8 cellular contexts compared by ENCODE assay signal in the genomic region with DNA sequence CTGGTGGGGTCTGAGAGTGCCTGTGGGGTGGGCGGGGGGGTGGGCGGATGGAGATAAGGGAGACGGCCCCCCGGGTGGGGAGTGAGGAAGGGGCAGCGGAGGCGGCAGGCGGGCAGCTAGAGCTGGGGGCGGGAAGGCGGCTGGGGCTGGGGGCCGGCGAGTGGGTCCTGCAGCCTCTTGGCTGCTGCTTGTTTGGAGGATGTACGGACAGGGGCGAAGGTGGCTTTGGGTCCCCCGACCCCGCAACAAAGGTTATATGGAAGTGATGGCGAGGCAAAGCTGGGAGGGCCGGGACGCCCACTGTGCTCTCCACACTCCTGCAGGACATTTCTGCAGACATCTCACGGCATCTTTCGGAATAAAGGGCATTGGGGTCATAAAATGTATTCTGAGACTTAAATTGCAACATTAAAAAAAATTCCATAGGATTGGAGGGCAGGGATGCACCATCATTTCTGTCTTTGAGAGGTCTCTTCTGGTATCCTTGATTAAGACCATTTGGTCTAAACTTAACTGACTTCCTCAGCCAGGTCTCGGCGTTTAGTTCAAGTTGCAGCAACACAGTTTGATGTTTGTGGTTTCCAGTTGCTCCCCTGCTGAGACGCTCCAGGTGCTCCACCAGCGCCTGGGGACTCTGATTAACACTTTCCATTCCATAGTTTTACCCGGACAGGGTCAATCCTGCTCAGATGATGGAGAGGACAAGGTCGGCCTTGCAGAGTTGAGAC.
DNase-seq lines count a peak whose midpoint lies in the region; ATAC-seq and TF ChIP-seq lines count a peak whose summit lies in the region.

No MANE protein-coding gene starts in this region.

- no peaks in the 10 kb centered on the region for H3K9me3 ChIP-seq in BLaER1
- H3K9me3 ChIP-seq in HAP-1 = no peaks in the 10 kb centered on the region
- H3K9me3 ChIP-seq in PC-9 (ENCODE audit: insufficient read depth, low read depth) = no peaks in the 10 kb centered on the region
- no peaks in the 10 kb centered on the region for H3K9me3 ChIP-seq in suprapubic skin

- no peak for TF ChIP-seq EP300 in suprapubic skin (IDR thresholded peaks at IDR 0.05)

- in situ Hi-C loops in HAP-1 (cut with MboI; ENCODE audit: low sequenced_read_pairs) = loop anchor here (5.0 kb wide), 1 partner anchor 100 kb away; a partner anchor contains a TSS

- TF ChIP-seq CTCF in PC-9 (conservative IDR thresholded peaks at IDR 0.05) = no peak
- no peak for TF ChIP-seq CTCF in lower leg skin (IDR thresholded peaks at IDR 0.05)
- no peak for TF ChIP-seq CTCF in suprapubic skin (IDR thresholded peaks at IDR 0.05)

- H3K4me2 ChIP-seq in BLaER1 (peak overlapping the region; percentile 84), PC-9 (peak overlapping the region; percentile 80)

- H3F3A ChIP-seq in PC-9 (ENCODE audit: insufficient read depth, low read depth) = peaks cover 18% of the 10 kb centered on the region

- H3K79me2 ChIP-seq in PC-9 (ENCODE audit: low read depth) = no peaks in the 10 kb centered on the region

- BruUV-seq in PC-9 (replicated peaks; lab: Mats Ljungman, UMichigan) = no TSS peak

- no peak for ATAC-seq in GM18519 (IDR thresholded peaks at IDR 0.05; ENCODE audit: low FRiP score, unreplicated experiment)

- peak overlapping the region; percentile 65 for H3K9ac ChIP-seq in BLaER1

- H3K36me3 ChIP-seq in BLaER1 (no peaks in the 10 kb centered on the region), HAP-1 (replicated peaks) (no peaks in the 10 kb centered on the region), PC-9 (ENCODE audit: low read depth) (no peaks in the 10 kb centered on the region), suprapubic skin (no peaks in the 10 kb centered on the region)

- H2AFZ ChIP-seq in PC-9 = 0 out of 2 replicates have a peak overlapping the region, but pooled peaks have one; percentile 46

- no peaks in the 10 kb centered on the region for H3K27me3 ChIP-seq in BLaER1
- no peaks in the 10 kb centered on the region for H3K27me3 ChIP-seq in HAP-1 (ENCODE audit: low read depth)
- no peaks in the 10 kb centered on the region for H3K27me3 ChIP-seq in PC-9 (ENCODE audit: insufficient read depth, low read depth)
- H3K27me3 ChIP-seq in suprapubic skin = no peaks in the 10 kb centered on the region

- H4K20me1 ChIP-seq in BLaER1 = no peaks in the 10 kb centered on the region
- no peaks in the 10 kb centered on the region for H4K20me1 ChIP-seq in PC-9 (ENCODE audit: insufficient read depth)

- DNase-seq in HAP-1 (ENCODE audit: low spot score in 2 of 2) (peak; percentile 20 to 43), PC-9 (peak; percentile 31 to 74), lower leg skin (ENCODE audit: low spot score in 2 of 2) (peak; percentile 19 to 87), suprapubic skin (ENCODE audit: low spot score in 2 of 2) (peak in 1 of 2 donors; percentile 71), mucosa of gallbladder (ENCODE audit: low spot score) (no peak)

- intact Hi-C loops in PC-9 (cut with micrococcal nuclease; ENCODE audit: unreplicated experiment) = loop anchor here (1.0 kb wide), 2 partner anchors 314 to 373 kb away; no protein-coding TSS in a partner anchor
- intact Hi-C loops in lower leg skin (cut with DNase I; ENCODE audit: low total_unique reads) = loop anchor here (5.0 to 10.0 kb wide), 4 partner anchors 68 to 312 kb away; a partner anchor contains a TSS

- H3K4me3 ChIP-seq in BLaER1 (peak overlapping the region; percentile 63), HAP-1 (peak overlapping the region; percentile 30), PC-9 (peak overlapping the region; percentile 62), lower leg skin (ENCODE audit: low read depth, poor library complexity, severe bottlenecking) (no peak overlapping the region), suprapubic skin (peak overlapping the region; percentile 46)

- TF ChIP-seq POLR2A in lower leg skin (IDR thresholded peaks at IDR 0.05) (no peak), suprapubic skin (IDR thresholded peaks at IDR 0.05) (no peak)

- peaks cover 36% of the 10 kb centered on the region for H3K4me1 ChIP-seq in BLaER1
- peaks cover 40% of the 10 kb centered on the region for H3K4me1 ChIP-seq in HAP-1
- peaks cover 38% of the 10 kb centered on the region for H3K4me1 ChIP-seq in PC-9 (replicated peaks; ENCODE audit: insufficient read depth)
- peaks cover 70% of the 10 kb centered on the region for H3K4me1 ChIP-seq in suprapubic skin

- H3K27ac ChIP-seq in BLaER1 = 0 out of 2 replicates have a peak overlapping the region, but pooled peaks have one; percentile 36
- H3K27ac ChIP-seq in PC-9 = 0 out of 2 replicates have a peak overlapping the region, but pooled peaks have one; percentile 76
- H3K27ac ChIP-seq in cingulate gyrus (ENCODE audit: low read depth, low read length) = peak overlapping the region; percentile 96
- H3K27ac ChIP-seq in suprapubic skin = peak overlapping the region; percentile 89

- POLR2A ChIA-PET in PC-9 (lab: Charles Lee; ENCODE audit: unreplicated experiment) = interaction anchor here (0.6 to 2.4 kb wide), 4 partner anchors 27 to 157 kb away, joined by 3 to 50 read pairs (median 8); a partner anchor contains a TSS

- H3K9me2 ChIP-seq in PC-9 (ENCODE audit: insufficient read depth) = no peaks in the 10 kb centered on the region

- 5 to 7% methylated on average over 25 to 26 of the region's 26 CpGs for WGBS in lower leg skin, 2 donors
- 10% methylated on average over 26 of the region's 26 CpGs for WGBS in suprapubic skin

- CTCF ChIA-PET in PC-9 (lab: Charles Lee) = interaction anchor here (0.7 to 1.4 kb wide), 3 partner anchors 102 to 313 kb away, joined by 3 to 8 read pairs (median 5); a partner anchor contains a TSS

Comparison
In these comparisons a context has a peak if more than half of its experiments do, and no peak if none do; other contexts are left out.
1. H3K27ac ChIP-seq: peak in every context shown above with its lines; median percentile 96 in cingulate gyrus; 89 in suprapubic skin; 76 in PC-9; 36 in BLaER1.